ENCODE assay signal across 12 cellular contexts in the genomic region with DNA sequence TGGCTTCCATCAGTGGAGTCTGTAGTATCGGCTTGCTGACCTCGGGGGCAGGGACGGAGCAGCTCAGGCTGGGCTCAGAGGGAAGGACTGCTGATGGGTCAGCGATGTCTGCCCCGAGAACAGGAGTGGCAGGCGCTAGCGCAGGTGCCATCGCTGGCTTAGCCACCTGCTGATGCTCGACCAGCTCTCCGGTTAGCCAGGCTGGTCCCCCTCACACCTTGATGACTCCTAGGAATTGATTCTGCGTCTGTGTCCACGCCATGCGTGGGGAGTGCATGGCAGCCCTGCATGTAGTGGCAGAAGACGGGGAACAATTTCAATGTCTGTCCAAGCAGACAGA.
"Had no signal": no experiment of that assay in that cellular context is flagged by ENCODE, and none has a peak within 500 bp of the region (broad histone marks: within the 10 kb centered on the region; RNA-seq: fewer than 3 reads in every experiment).

No MANE protein-coding gene starts in this region.

- H3K9me3 ChIP-seq: psoas muscle, sigmoid colon had no signal

- H3K4me3 Mint-ChIP-seq: activated B cell treated with CpG ODN at 0.5 μM for 24 hours; activated naive CD4-positive, alpha-beta T cell treated with anti-CD3 and anti-CD28 coated beads, Interleukin-2, amount 10 ng/mL, durations not matched to agents 7 days and 5 days; activated T-helper 17 cell treated with anti-CD3 and anti-CD28 coated beads, Interleukin-2, amount 50 U/mL, for 72 hours; T-helper 17 cell had no signal

- H3K27ac Mint-ChIP-seq: activated B cell treated with CpG ODN at 0.5 μM for 24 hours; activated naive CD4-positive, alpha-beta T cell treated with anti-CD3 and anti-CD28 coated beads, Interleukin-2, amount 10 ng/mL, durations not matched to agents 7 days and 5 days; activated T-helper 17 cell treated with anti-CD3 and anti-CD28 coated beads, Interleukin-2, amount 50 U/mL, for 72 hours; T-helper 17 cell had no signal

- H3K27ac ChIP-seq: psoas muscle, sigmoid colon had no signal

- ATAC-seq: activated T-helper 17 cell treated with anti-CD3 and anti-CD28 coated beads, Interleukin-2, amount 50 U/mL, for 72 hours; T-helper 17 cell had no signal

- DNase-seq: activated B cell treated with CpG ODN at 0.5 μM for 24 hours; activated CD4-positive, alpha-beta T cell treated with anti-CD3 and anti-CD28 coated beads, Interleukin-2, amount 50 U/mL, for 1 hour; activated naive CD4-positive, alpha-beta T cell treated with anti-CD3 and anti-CD28 coated beads, Interleukin-2, amount 10 ng/mL, durations not matched to agents 7 days and 5 days; activated T-cell treated with anti-CD3 and anti-CD28 coated beads for 4 hours; heart right ventricle; sigmoid colon; stimulated activated CD4-positive, alpha-beta T cell treated with anti-CD3 and anti-CD28 coated beads, Interleukin-12 subunit alpha, Interleukin-12 subunit beta, amount 100 ng/mL, for 4 hours; stimulated activated naive CD4-positive, alpha-beta T cell treated with Interleukin-2 at 50 U/mL for 16 hours; T-helper 17 cell had no signal

- H3K9me3 Mint-ChIP-seq: activated T-helper 17 cell treated with anti-CD3 and anti-CD28 coated beads, Interleukin-2, amount 50 U/mL, for 72 hours had no signal

- H3K27me3 ChIP-seq: heart right ventricle, left lung, sigmoid colon had no signal

- H3K27me3 Mint-ChIP-seq: activated B cell treated with CpG ODN at 0.5 μM for 24 hours; activated naive CD4-positive, alpha-beta T cell treated with anti-CD3 and anti-CD28 coated beads, Interleukin-2, amount 10 ng/mL, durations not matched to agents 7 days and 5 days; activated T-helper 17 cell treated with anti-CD3 and anti-CD28 coated beads, Interleukin-2, amount 50 U/mL, for 72 hours; T-helper 17 cell had no signal

- H3K4me3 ChIP-seq: heart right ventricle, left lung, psoas muscle, sigmoid colon had no signal
